1 cellular context compared by ENCODE assay signal in genomic region chr7:106217089-106217542, GRCh38.
TF ChIP-seq lines count a peak whose summit lies in the region.

No MANE protein-coding gene starts in this region.

TF ChIP-seq in K562, 482 proteins besides CTCF, POLR2A, EP300 and RAD21 (continued from another document and continues in another):
- TF ChIP-seq SLC30A9 (CRISPR knock-in tag; IDR thresholded peaks at IDR 0.05) = no peak
- no peak for TF ChIP-seq ZNF561 (CRISPR knock-in tag; conservative IDR thresholded peaks at IDR 0.05)
- TF ChIP-seq ZC3H11A (IDR thresholded peaks at IDR 0.05; ENCODE audit: low read depth, low read length) = no peak
- TF ChIP-seq MYBL2 (IDR thresholded peaks at IDR 0.05; ENCODE audit: low read depth) = no peak
- no peak for TF ChIP-seq MYBL2 (CRISPR knock-in tag; IDR thresholded peaks at IDR 0.05; ENCODE audit: borderline replicate concordance)
- TF ChIP-seq NFATC3 (IDR thresholded peaks at IDR 0.05) = no peak
- peak; percentile 73; the same call in 1 of the 2 replicates for TF ChIP-seq ZBTB26 (CRISPR knock-in tag; IDR thresholded peaks at IDR 0.05)
- TF ChIP-seq CBFA2T2 (conservative IDR thresholded peaks at IDR 0.05) = no peak
- TF ChIP-seq BRD9 (IDR thresholded peaks at IDR 0.05; ENCODE audit: low read depth, partially characterized antibody) = no peak
- TF ChIP-seq MGA (IDR thresholded peaks at IDR 0.05) = no peak; the same call in 1 of the 2 replicates
- 0 out of 4 replicates have a peak, but pooled peaks of 1 of the 2 experiments have one; percentile 4 for TF ChIP-seq RCOR1 (IDR thresholded peaks at IDR 0.05; ENCODE audit: borderline replicate concordance in 1 of 2, low read depth in 2 of 2, low read length in 2 of 2)
- no peak for TF ChIP-seq NR2C2 (CRISPR knock-in tag; IDR thresholded peaks at IDR 0.05)
- TF ChIP-seq NR2C2 (tag; IDR thresholded peaks at IDR 0.05) = peak; percentile 57; the same call in 1 of the 2 replicates
- TF ChIP-seq ZNF696 (CRISPR knock-in tag; conservative IDR thresholded peaks at IDR 0.05) = no peak
- TF ChIP-seq ZNF134 (CRISPR knock-in tag; conservative IDR thresholded peaks at IDR 0.05) = no peak
- no peak for TF ChIP-seq MEF2D (tag; conservative IDR thresholded peaks at IDR 0.05; ENCODE audit: low read depth)
- TF ChIP-seq ZNF780A (CRISPR knock-in tag; IDR thresholded peaks at IDR 0.05) = no peak
- TF ChIP-seq ZNF140 (CRISPR knock-in tag; IDR thresholded peaks at IDR 0.05) = no peak
- no peak for TF ChIP-seq ZNF586 (CRISPR knock-in tag; conservative IDR thresholded peaks at IDR 0.05)
- TF ChIP-seq ZFP30 (CRISPR knock-in tag; IDR thresholded peaks at IDR 0.05; ENCODE audit: borderline replicate concordance) = no peak
- TF ChIP-seq FOXM1 (IDR thresholded peaks at IDR 0.05; ENCODE audit: low read depth) = no peak
- no peak for TF ChIP-seq FOXM1 (CRISPR knock-in tag; IDR thresholded peaks at IDR 0.05; ENCODE audit: low read depth)
- TF ChIP-seq PHB (CRISPR knock-in tag; IDR thresholded peaks at IDR 0.05) = no peak
- TF ChIP-seq, protein P1, sequence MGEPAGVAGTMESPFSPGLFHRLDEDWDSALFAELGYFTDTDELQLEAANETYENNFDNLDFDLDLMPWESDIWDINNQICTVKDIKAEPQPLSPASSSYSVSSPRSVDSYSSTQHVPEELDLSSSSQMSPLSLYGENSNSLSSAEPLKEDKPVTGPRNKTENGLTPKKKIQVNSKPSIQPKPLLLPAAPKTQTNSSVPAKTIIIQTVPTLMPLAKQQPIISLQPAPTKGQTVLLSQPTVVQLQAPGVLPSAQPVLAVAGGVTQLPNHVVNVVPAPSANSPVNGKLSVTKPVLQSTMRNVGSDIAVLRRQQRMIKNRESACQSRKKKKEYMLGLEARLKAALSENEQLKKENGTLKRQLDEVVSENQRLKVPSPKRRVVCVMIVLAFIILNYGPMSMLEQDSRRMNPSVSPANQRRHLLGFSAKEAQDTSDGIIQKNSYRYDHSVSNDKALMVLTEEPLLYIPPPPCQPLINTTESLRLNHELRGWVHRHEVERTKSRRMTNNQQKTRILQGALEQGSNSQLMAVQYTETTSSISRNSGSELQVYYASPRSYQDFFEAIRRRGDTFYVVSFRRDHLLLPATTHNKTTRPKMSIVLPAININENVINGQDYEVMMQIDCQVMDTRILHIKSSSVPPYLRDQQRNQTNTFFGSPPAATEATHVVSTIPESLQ (CRISPR knock-in tag; IDR thresholded peaks at IDR 0.05) = no peak
- no peak for TF ChIP-seq ZHX1 (conservative IDR thresholded peaks at IDR 0.05; ENCODE audit: low read length)
- no peak for TF ChIP-seq ARHGAP35 (IDR thresholded peaks at IDR 0.05; ENCODE audit: partially characterized antibody)
- no peak for TF ChIP-seq NEUROD1 (IDR thresholded peaks at IDR 0.05; ENCODE audit: borderline replicate concordance, low read depth, low read length, partially characterized antibody)
- no peak for TF ChIP-seq PTRF (tag; IDR thresholded peaks at IDR 0.05)
- no peak for TF ChIP-seq RAD51 (IDR thresholded peaks at IDR 0.05; ENCODE audit: borderline replicate concordance, low read depth)
- TF ChIP-seq SAFB (IDR thresholded peaks at IDR 0.05; ENCODE audit: borderline replicate concordance, low read depth, low read length) = no peak
- TF ChIP-seq ZNF707 (CRISPR knock-in tag; conservative IDR thresholded peaks at IDR 0.05) = no peak
- TF ChIP-seq MNT (conservative IDR thresholded peaks at IDR 0.05) = no peak
- TF ChIP-seq, protein P2, sequence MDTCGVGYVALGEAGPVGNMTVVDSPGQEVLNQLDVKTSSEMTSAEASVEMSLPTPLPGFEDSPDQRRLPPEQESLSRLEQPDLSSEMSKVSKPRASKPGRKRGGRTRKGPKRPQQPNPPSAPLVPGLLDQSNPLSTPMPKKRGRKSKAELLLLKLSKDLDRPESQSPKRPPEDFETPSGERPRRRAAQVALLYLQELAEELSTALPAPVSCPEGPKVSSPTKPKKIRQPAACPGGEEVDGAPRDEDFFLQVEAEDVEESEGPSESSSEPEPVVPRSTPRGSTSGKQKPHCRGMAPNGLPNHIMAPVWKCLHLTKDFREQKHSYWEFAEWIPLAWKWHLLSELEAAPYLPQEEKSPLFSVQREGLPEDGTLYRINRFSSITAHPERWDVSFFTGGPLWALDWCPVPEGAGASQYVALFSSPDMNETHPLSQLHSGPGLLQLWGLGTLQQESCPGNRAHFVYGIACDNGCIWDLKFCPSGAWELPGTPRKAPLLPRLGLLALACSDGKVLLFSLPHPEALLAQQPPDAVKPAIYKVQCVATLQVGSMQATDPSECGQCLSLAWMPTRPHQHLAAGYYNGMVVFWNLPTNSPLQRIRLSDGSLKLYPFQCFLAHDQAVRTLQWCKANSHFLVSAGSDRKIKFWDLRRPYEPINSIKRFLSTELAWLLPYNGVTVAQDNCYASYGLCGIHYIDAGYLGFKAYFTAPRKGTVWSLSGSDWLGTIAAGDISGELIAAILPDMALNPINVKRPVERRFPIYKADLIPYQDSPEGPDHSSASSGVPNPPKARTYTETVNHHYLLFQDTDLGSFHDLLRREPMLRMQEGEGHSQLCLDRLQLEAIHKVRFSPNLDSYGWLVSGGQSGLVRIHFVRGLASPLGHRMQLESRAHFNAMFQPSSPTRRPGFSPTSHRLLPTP (IDR thresholded peaks at IDR 0.05; ENCODE audit: borderline replicate concordance, extremely low read depth, insufficient read length) = no peak
- TF ChIP-seq, protein P3, sequence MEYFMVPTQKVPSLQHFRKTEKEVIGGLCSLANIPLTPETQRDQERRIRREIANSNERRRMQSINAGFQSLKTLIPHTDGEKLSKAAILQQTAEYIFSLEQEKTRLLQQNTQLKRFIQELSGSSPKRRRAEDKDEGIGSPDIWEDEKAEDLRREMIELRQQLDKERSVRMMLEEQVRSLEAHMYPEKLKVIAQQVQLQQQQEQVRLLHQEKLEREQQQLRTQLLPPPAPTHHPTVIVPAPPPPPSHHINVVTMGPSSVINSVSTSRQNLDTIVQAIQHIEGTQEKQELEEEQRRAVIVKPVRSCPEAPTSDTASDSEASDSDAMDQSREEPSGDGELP (CRISPR knock-in tag; IDR thresholded peaks at IDR 0.05; ENCODE audit: borderline replicate concordance) = no peak
